8 cellular contexts compared by ENCODE assay signal in the genomic region with DNA sequence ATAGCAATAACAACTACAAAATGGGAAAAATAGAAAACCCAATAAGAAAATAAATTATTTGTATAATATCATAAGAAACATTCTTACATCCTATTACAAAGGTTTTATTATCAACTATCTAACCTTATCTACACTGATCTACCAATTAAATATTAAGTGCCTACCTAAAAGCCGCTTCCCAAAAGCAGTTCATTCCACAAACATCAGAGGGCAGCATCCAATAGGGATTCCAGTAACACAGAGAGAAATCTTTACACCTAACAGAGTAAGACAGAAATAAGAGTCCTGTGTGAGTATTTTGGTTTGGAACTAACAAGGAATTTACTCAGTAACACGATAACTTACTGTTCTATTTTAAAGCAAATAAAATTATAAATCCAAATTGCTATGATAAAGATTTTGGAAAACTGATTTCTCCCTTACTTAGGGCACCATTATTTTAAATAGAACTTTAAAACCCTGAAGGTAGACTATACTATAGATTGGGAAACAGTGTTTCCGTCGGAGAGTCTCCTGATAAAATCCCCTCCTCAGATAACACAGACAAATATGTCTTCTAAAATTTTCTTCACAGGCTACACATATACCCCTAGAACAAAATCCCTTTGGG. TPM values are rescaled to one million over a fixed set of nuclear protein-coding genes. Genes with fewer than 3 reads are reported as not detected.
DNase-seq lines count a peak whose midpoint lies in the region; ATAC-seq and TF ChIP-seq lines count a peak whose summit lies in the region.

No MANE protein-coding gene starts in this region.

- WGBS in heart right ventricle, 2 donors, result 22 to 29% methylated on average over 4 of the region's 4 CpGs

- no peaks in the 10 kb centered on the region for H3K9me3 ChIP-seq in heart right ventricle

- no peaks in the 10 kb centered on the region for H3K36me3 ChIP-seq in heart right ventricle

- TF ChIP-seq CTCF in 22Rv1 (IDR thresholded peaks at IDR 0.05) (peak; percentile 97), WI38 (IDR thresholded peaks at IDR 0.05; ENCODE audit: low read depth, low read length) (peak; percentile 68), heart right ventricle (IDR thresholded peaks at IDR 0.05) (peak; percentile 69 to 93 (median 83))

- ATAC-seq in heart right ventricle (peak; percentile 54 to 84 (median 75)), sciatic nerve (peak; percentile 88), HG03354 (IDR thresholded peaks at IDR 0.05; ENCODE audit: poor library complexity, severe bottlenecking, unreplicated experiment) (no peak)

- H3K27me3 ChIP-seq in heart right ventricle, result no peaks in the 10 kb centered on the region

- DNase-seq in GM03348 (ENCODE audit: low spot score) (peak; percentile 64), NCI-H2081 treated with DMSO at 0.1 percent for 48 hours (lab: John Stamatoyannopoulos, UW) (peak; percentile 4), heart right ventricle (peak in 1 of 2 donors; percentile 45), sciatic nerve (ENCODE audit: low spot score) (no peak), OCI-M2 (lab: John Stamatoyannopoulos, UW; ENCODE audit: unreplicated experiment) (no peak)

- H3K27ac ChIP-seq in 22Rv1 (no peak overlapping the region), heart right ventricle (no peak overlapping the region)

- H3K4me1 ChIP-seq in heart right ventricle, result peaks cover 4 to 32% (median 20%) of the 10 kb centered on the region in 9 donors

- no peak overlapping the region for H3K4me3 ChIP-seq in WI38 (ENCODE audit: low read depth, low read length)
- no peak overlapping the region for H3K4me3 ChIP-seq in heart right ventricle

- intact Hi-C loops in heart right ventricle (cut with DNase I), result loop anchor here in 8 of 10 donors (1.0 to 10.0 kb wide), 15 partner anchors 195 to 1215 kb away; partner anchors contain the start of genes PPHLN1 (in 1 of the 8) and ZCRB1 (in 1 of the 8)
- intact Hi-C loops in sciatic nerve (cut with DNase I), result loop anchor here (10.0 kb wide), 1 partner anchor 195 kb away; the partner anchor contains the start of genes PPHLN1 and ZCRB1

RNA-seq across cellular contexts. Expression of gene GXYLT1, which starts 15.0 kb away (rescaled TPM):
- total RNA-seq in heart right ventricle, result 1 to 10 TPM; 4.2 to 7.8 (median 5.7) TPM
- 1 to 10 TPM; 1.7 to 2.2 TPM for polyA plus RNA-seq in heart right ventricle
- total RNA-seq in sciatic nerve, result 19.5 TPM

Comparison
In these comparisons a context has a peak if more than half of its experiments do, and no peak if none do; other contexts are left out.
1. DNase-seq: peak in GM03348 (single experiment) and NCI-H2081 treated with DMSO at 0.1 percent for 48 hours (single experiment); none in sciatic nerve (single experiment) and OCI-M2 (single experiment).
2. Peak in every context shown above with its lines, with median percentiles within 50 percentile points of each other: CTCF ChIP-seq.